In genomic region chr6:21588812-21589811, GRCh38 we compare ENCODE assay signal across 1 cellular context.
TF ChIP-seq lines count a peak whose summit lies in the region.

No MANE protein-coding gene starts in this region.

TF ChIP-seq in HepG2, 621 proteins besides CTCF, POLR2A, EP300 and RAD21 (continued from another document and continues in another):
- peak; percentile 31; the same call in 1 of the 2 replicates for TF ChIP-seq DRAP1 (CRISPR knock-in tag; IDR thresholded peaks at IDR 0.05)
- peak; percentile 49; the same call in 1 of the 2 replicates for TF ChIP-seq ZFP91 (CRISPR knock-in tag; IDR thresholded peaks at IDR 0.05; ENCODE audit: borderline replicate concordance)
- TF ChIP-seq ZNF720 (CRISPR knock-in tag; IDR thresholded peaks at IDR 0.05), result no peak
- TF ChIP-seq JUN (CRISPR knock-in tag; IDR thresholded peaks at IDR 0.05), result peak; percentile 17; the same call in 1 of the 2 replicates
- 0 out of 2 replicates have a peak, but pooled peaks have one; percentile 13 for TF ChIP-seq ZNF724P (CRISPR knock-in tag; IDR thresholded peaks at IDR 0.05; ENCODE audit: borderline replicate concordance)
- no peak for TF ChIP-seq GPN1 (CRISPR knock-in tag; IDR thresholded peaks at IDR 0.05; ENCODE audit: borderline replicate concordance)
- 0 out of 2 replicates have a peak, but pooled peaks have one; percentile 40 for TF ChIP-seq ZNF251 (CRISPR knock-in tag; IDR thresholded peaks at IDR 0.05)
- TF ChIP-seq SMC3 (IDR thresholded peaks at IDR 0.05; ENCODE audit: low read length), result peak; percentile 90
- TF ChIP-seq ZSCAN25 (CRISPR knock-in tag; IDR thresholded peaks at IDR 0.05), result peak; percentile 57; the same call in 1 of the 2 replicates
- no peak for TF ChIP-seq SP1 (IDR thresholded peaks at IDR 0.05)
- TF ChIP-seq SP1 (CRISPR knock-in tag; IDR thresholded peaks at IDR 0.05), result no peak
- TF ChIP-seq FOXA3 (CRISPR knock-in tag; IDR thresholded peaks at IDR 0.05), result peak; percentile 42
- peak; percentile 81; the same call in 1 of the 2 replicates for TF ChIP-seq ZNF782 (CRISPR knock-in tag; IDR thresholded peaks at IDR 0.05; ENCODE audit: borderline replicate concordance)
- peak; percentile 32; the same call in 1 of the 2 replicates for TF ChIP-seq ATF2 (CRISPR knock-in tag; IDR thresholded peaks at IDR 0.05)
- 0 out of 2 replicates have a peak, but pooled peaks have one; percentile 62 for TF ChIP-seq ZNF12 (CRISPR knock-in tag; IDR thresholded peaks at IDR 0.05)
- peak; percentile 67; the same call in 1 of the 2 replicates for TF ChIP-seq SALL1 (CRISPR knock-in tag; IDR thresholded peaks at IDR 0.05)
- TF ChIP-seq ZFP36 (IDR thresholded peaks at IDR 0.05; ENCODE audit: borderline replicate concordance, low read depth, low read length, partially characterized antibody), result peak; percentile 31
- TF ChIP-seq PREB (CRISPR knock-in tag; IDR thresholded peaks at IDR 0.05), result no peak
- 0 out of 2 replicates have a peak, but pooled peaks have one; percentile 26 for TF ChIP-seq POGZ (CRISPR knock-in tag; IDR thresholded peaks at IDR 0.05)
- no peak for TF ChIP-seq MBNL3 (CRISPR knock-in tag; conservative IDR thresholded peaks at IDR 0.05)
- TF ChIP-seq ZNF768 (CRISPR knock-in tag; IDR thresholded peaks at IDR 0.05), result peak; percentile 47; the same call in 1 of the 2 replicates
- 0 out of 2 replicates have a peak, but pooled peaks have one; percentile 15 for TF ChIP-seq PHF20 (CRISPR knock-in tag; IDR thresholded peaks at IDR 0.05)
- TF ChIP-seq PPARG (CRISPR knock-in tag; conservative IDR thresholded peaks at IDR 0.05), result 0 out of 2 replicates have a peak, but pooled peaks have one; percentile 38
- TF ChIP-seq ZNF18 (CRISPR knock-in tag; IDR thresholded peaks at IDR 0.05; ENCODE audit: insufficient replicate concordance), result peak; percentile 15
- no peak for TF ChIP-seq ZNF512 (CRISPR knock-in tag; IDR thresholded peaks at IDR 0.05)
- peak; percentile 45; the same call in 1 of the 2 replicates for TF ChIP-seq PITX1 (CRISPR knock-in tag; IDR thresholded peaks at IDR 0.05)
- peak; percentile 76 for TF ChIP-seq IRF2 (CRISPR knock-in tag; IDR thresholded peaks at IDR 0.05)
- peak; percentile 78 for TF ChIP-seq ARID5B (CRISPR knock-in tag; IDR thresholded peaks at IDR 0.05)
- TF ChIP-seq ZNF546 (CRISPR knock-in tag; conservative IDR thresholded peaks at IDR 0.05), result 0 out of 2 replicates have a peak, but pooled peaks have one; percentile 54
- no peak for TF ChIP-seq PRDM15 (CRISPR knock-in tag; IDR thresholded peaks at IDR 0.05)
- TF ChIP-seq KDM2A (CRISPR knock-in tag; IDR thresholded peaks at IDR 0.05; ENCODE audit: borderline replicate concordance, low read depth), result peak; percentile 90
- TF ChIP-seq GABPB1 (CRISPR knock-in tag; IDR thresholded peaks at IDR 0.05), result peak; percentile 64
- 0 out of 2 replicates have a peak, but pooled peaks have one; percentile 42 for TF ChIP-seq ZNF598 (CRISPR knock-in tag; IDR thresholded peaks at IDR 0.05; ENCODE audit: borderline replicate concordance)
- 0 out of 2 replicates have a peak, but pooled peaks have one; percentile 33 for TF ChIP-seq ZNF775 (CRISPR knock-in tag; IDR thresholded peaks at IDR 0.05; ENCODE audit: borderline replicate concordance)
- no peak; the same call in 1 of the 2 replicates for TF ChIP-seq ZNF362 (CRISPR knock-in tag; IDR thresholded peaks at IDR 0.05; ENCODE audit: borderline replicate concordance)
- TF ChIP-seq XRCC5 (optimal IDR thresholded peaks at IDR 0.05; ENCODE audit: low read length), result peak; percentile 65
- TF ChIP-seq IKZF5 (CRISPR knock-in tag; IDR thresholded peaks at IDR 0.05), result peak; percentile 31; the same call in 1 of the 2 replicates
- 0 out of 2 replicates have a peak, but pooled peaks have one; percentile 39 for TF ChIP-seq ZNF431 (CRISPR knock-in tag; IDR thresholded peaks at IDR 0.05; ENCODE audit: borderline replicate concordance, low read depth)
